ENCODE assay signal across 1 cellular context in genomic region chr19:54115071-54116063, GRCh38.
TF ChIP-seq lines count a peak whose summit lies in the region.

Gene PRPF31, plus strand, starts transcription at chr19:54115754. Its CDS starts 2,525 bp downstream, at chr19:54118279.
Gene TFPT, minus strand, starts transcription at chr19:54115657. Its CDS starts 388 bp downstream, at chr19:54115269.

TF ChIP-seq in HepG2, 621 proteins besides CTCF, POLR2A, EP300 and RAD21 (continued from another document and continues in another):
- TF ChIP-seq ZBTB10 (CRISPR knock-in tag; IDR thresholded peaks at IDR 0.05; ENCODE audit: borderline replicate concordance), result no peak
- TF ChIP-seq ATM (IDR thresholded peaks at IDR 0.05; ENCODE audit: borderline replicate concordance), result no peak
- TF ChIP-seq KLF15 (CRISPR knock-in tag; IDR thresholded peaks at IDR 0.05; ENCODE audit: borderline replicate concordance), result no peak
- 0 out of 2 replicates have a peak, but pooled peaks have one; percentile 63 for TF ChIP-seq ZNF775 (CRISPR knock-in tag; IDR thresholded peaks at IDR 0.05; ENCODE audit: borderline replicate concordance)
- TF ChIP-seq MAF1 (CRISPR knock-in tag; IDR thresholded peaks at IDR 0.05; ENCODE audit: borderline replicate concordance), result no peak
- TF ChIP-seq HOXD1 (CRISPR knock-in tag; IDR thresholded peaks at IDR 0.05), result peak; percentile 13; the same call in 1 of the 2 replicates
- TF ChIP-seq FOXA3 (CRISPR knock-in tag; IDR thresholded peaks at IDR 0.05), result no peak
- TF ChIP-seq ZNF24 (IDR thresholded peaks at IDR 0.05), result no peak
- TF ChIP-seq NR2F1 (CRISPR knock-in tag; IDR thresholded peaks at IDR 0.05), result no peak
- TF ChIP-seq PHB2 (IDR thresholded peaks at IDR 0.05; ENCODE audit: partially characterized antibody), result no peak
- peak; percentile 99 for TF ChIP-seq HDAC1 (CRISPR knock-in tag; IDR thresholded peaks at IDR 0.05)
- peak; percentile 92 for TF ChIP-seq GTF3A (CRISPR knock-in tag; conservative IDR thresholded peaks at IDR 0.05)
- no peak for TF ChIP-seq PREB (CRISPR knock-in tag; IDR thresholded peaks at IDR 0.05)
- peak; percentile 99 for TF ChIP-seq KAT8 (CRISPR knock-in tag; IDR thresholded peaks at IDR 0.05)
- no peak for TF ChIP-seq ZFP37 (CRISPR knock-in tag; IDR thresholded peaks at IDR 0.05; ENCODE audit: borderline replicate concordance)
- peak; percentile 68 for TF ChIP-seq YY1 (IDR thresholded peaks at IDR 0.05; ENCODE audit: insufficient read depth, insufficient replicate concordance, low read depth, low read length)
- peak; percentile 88; the same call in 1 of the 2 replicates for TF ChIP-seq ZNF350 (CRISPR knock-in tag; IDR thresholded peaks at IDR 0.05; ENCODE audit: borderline replicate concordance, low read depth)
- no peak for TF ChIP-seq ZNF234 (CRISPR knock-in tag; conservative IDR thresholded peaks at IDR 0.05)
- peak; percentile 98 for TF ChIP-seq CREB1 (IDR thresholded peaks at IDR 0.05)
- peak; percentile 100 for TF ChIP-seq CREB1 (CRISPR knock-in tag; IDR thresholded peaks at IDR 0.05)
- TF ChIP-seq ZNF780A (CRISPR knock-in tag; IDR thresholded peaks at IDR 0.05), result no peak; the same call in 1 of the 2 replicates
- TF ChIP-seq HHEX (CRISPR knock-in tag; IDR thresholded peaks at IDR 0.05), result peak; percentile 75
- peak; percentile 83; the same call in 2 of the 3 replicates for TF ChIP-seq MXI1 (IDR thresholded peaks at IDR 0.05; ENCODE audit: borderline replicate concordance, low read depth, low read length)
- TF ChIP-seq CCDC6 (CRISPR knock-in tag; IDR thresholded peaks at IDR 0.05), result no peak
- TF ChIP-seq ZSCAN29 (CRISPR knock-in tag; conservative IDR thresholded peaks at IDR 0.05), result peak; percentile 86; the same call in 1 of the 2 replicates
- TF ChIP-seq ZNF891 (CRISPR knock-in tag; IDR thresholded peaks at IDR 0.05), result peak; percentile 83; the same call in 1 of the 2 replicates
- TF ChIP-seq RFXAP (CRISPR knock-in tag; IDR thresholded peaks at IDR 0.05; ENCODE audit: borderline replicate concordance), result peak; percentile 54; the same call in 1 of the 2 replicates
- TF ChIP-seq PAX8 (CRISPR knock-in tag; IDR thresholded peaks at IDR 0.05; ENCODE audit: borderline replicate concordance), result no peak
- TF ChIP-seq ZNF546 (CRISPR knock-in tag; conservative IDR thresholded peaks at IDR 0.05), result 0 out of 2 replicates have a peak, but pooled peaks have one; percentile 37
- no peak for TF ChIP-seq ATRX (CRISPR knock-in tag; IDR thresholded peaks at IDR 0.05; ENCODE audit: borderline replicate concordance)
- TF ChIP-seq TBP (CRISPR knock-in tag; IDR thresholded peaks at IDR 0.05), result peak; percentile 56; the same call in 1 of the 2 replicates
- TF ChIP-seq MIER3 (CRISPR knock-in tag; IDR thresholded peaks at IDR 0.05; ENCODE audit: borderline replicate concordance), result peak; percentile 66; the same call in 1 of the 2 replicates
- TF ChIP-seq AHDC1 (CRISPR knock-in tag; IDR thresholded peaks at IDR 0.05; ENCODE audit: borderline replicate concordance), result no peak; the same call in 1 of the 2 replicates
- TF ChIP-seq THAP8 (CRISPR knock-in tag; IDR thresholded peaks at IDR 0.05; ENCODE audit: borderline replicate concordance), result no peak; the same call in 1 of the 2 replicates
- no peak for TF ChIP-seq E2F2 (CRISPR knock-in tag; IDR thresholded peaks at IDR 0.05; ENCODE audit: borderline replicate concordance)
- TF ChIP-seq KDM1A (CRISPR knock-in tag; IDR thresholded peaks at IDR 0.05), result no peak
- TF ChIP-seq ARID2 (CRISPR knock-in tag; IDR thresholded peaks at IDR 0.05; ENCODE audit: borderline replicate concordance), result no peak
- TF ChIP-seq GPBP1L1 (CRISPR knock-in tag; IDR thresholded peaks at IDR 0.05), result no peak
- TF ChIP-seq ZNF784 (CRISPR knock-in tag; IDR thresholded peaks at IDR 0.05; ENCODE audit: borderline replicate concordance), result peak; percentile 62; the same call in 1 of the 2 replicates
- TF ChIP-seq HES4 (CRISPR knock-in tag; IDR thresholded peaks at IDR 0.05; ENCODE audit: borderline replicate concordance), result peak; percentile 57; the same call in 1 of the 2 replicates
- no peak for TF ChIP-seq ZNF749 (CRISPR knock-in tag; IDR thresholded peaks at IDR 0.05; ENCODE audit: borderline replicate concordance)
- TF ChIP-seq HOXA5 (CRISPR knock-in tag; IDR thresholded peaks at IDR 0.05), result peak; percentile 39
- no peak for TF ChIP-seq RAD51 (IDR thresholded peaks at IDR 0.05; ENCODE audit: borderline replicate concordance)
- no peak for TF ChIP-seq TIGD3 (CRISPR knock-in tag; IDR thresholded peaks at IDR 0.05; ENCODE audit: borderline replicate concordance)
- TF ChIP-seq ZNF761 (CRISPR knock-in tag; conservative IDR thresholded peaks at IDR 0.05), result no peak
- no peak; the same call in 1 of the 2 replicates for TF ChIP-seq ZNF703 (CRISPR knock-in tag; IDR thresholded peaks at IDR 0.05; ENCODE audit: borderline replicate concordance)
- TF ChIP-seq HNF1B (CRISPR knock-in tag; IDR thresholded peaks at IDR 0.05), result peak; percentile 93
- TF ChIP-seq U2AF2 (IDR thresholded peaks at IDR 0.05; ENCODE audit: low read depth, low read length), result peak; percentile 60; the same call in 1 of the 2 replicates
- TF ChIP-seq TSC22D2 (CRISPR knock-in tag; IDR thresholded peaks at IDR 0.05; ENCODE audit: borderline replicate concordance), result no peak
- TF ChIP-seq CENPT (CRISPR knock-in tag; IDR thresholded peaks at IDR 0.05; ENCODE audit: low read depth), result no peak
- peak; percentile 69 for TF ChIP-seq MED1 (CRISPR knock-in tag; IDR thresholded peaks at IDR 0.05)
- no peak for TF ChIP-seq ZNF839 (CRISPR knock-in tag; IDR thresholded peaks at IDR 0.05; ENCODE audit: borderline replicate concordance)
- TF ChIP-seq MED8 (CRISPR knock-in tag; IDR thresholded peaks at IDR 0.05; ENCODE audit: insufficient replicate concordance), result no peak
- peak; percentile 57 for TF ChIP-seq GATAD2A (CRISPR knock-in tag; IDR thresholded peaks at IDR 0.05)
